29 cellular contexts compared by ENCODE assay signal in genomic region chr6:112321882-112322508, GRCh38. TPM values are rescaled to one million over a fixed set of nuclear protein-coding genes. Genes with fewer than 3 reads are reported as not detected.
DNase-seq lines count a peak whose midpoint lies in the region; ATAC-seq, FAIRE-seq and TF ChIP-seq lines count a peak whose summit lies in the region.
"Had no signal": no experiment of that assay in that cellular context is flagged by ENCODE, and none has a peak within 500 bp of the region (broad histone marks: within the 10 kb centered on the region; RNA-seq: fewer than 3 reads in every experiment).

No MANE protein-coding gene starts in this region.

- peaks cover 20% of the 10 kb centered on the region for H3K9me3 Mint-ChIP-seq in nephron progenitor cell
- H3K9me3 Mint-ChIP-seq: activated CD4-positive, alpha-beta memory T cell treated with anti-CD3 and anti-CD28 coated beads for 36 hours; activated naive CD4-positive, alpha-beta T cell treated with anti-CD3 and anti-CD28 coated beads, Interleukin-2, amount 50 U/mL, for 72 hours; activated T-helper 2 cell treated with anti-CD3 and anti-CD28 coated beads, Interferon-gamma antibody, Interleukin-2, Interleukin-4, amounts not matched to agents 10 μg/mL and 5 μg/mL and 100 μg/mL, durations not matched to agents 14 hours and 24 hours and 36 hours; stimulated activated naive CD8-positive, alpha-beta T cell treated with anti-CD3 and anti-CD28 coated beads, Interleukin-15, amount 100 ng/mL, for 72 hours; T-cell had no signal

- peaks cover 3% of the 10 kb centered on the region for H3K27me3 Mint-ChIP-seq in nephron progenitor cell (ENCODE audit: low read depth, poor library complexity)

- H3K4me3 Mint-ChIP-seq in nephron progenitor cell, result no peak overlapping the region
- H3K4me3 Mint-ChIP-seq: activated CD4-positive, alpha-beta memory T cell treated with anti-CD3 and anti-CD28 coated beads for 36 hours; H9; neural crest cell; stimulated activated naive CD8-positive, alpha-beta T cell treated with anti-CD3 and anti-CD28 coated beads, Interleukin-15, amount 100 ng/mL, for 72 hours; T-cell had no signal

- ATAC-seq in omental fat pad (ENCODE audit: low FRiP score), result peak; percentile 80
- ATAC-seq: activated naive CD4-positive, alpha-beta T cell treated with anti-CD3 and anti-CD28 coated beads, Interleukin-2, amount 50 U/mL, for 72 hours; stimulated activated naive CD8-positive, alpha-beta T cell treated with anti-CD3 and anti-CD28 coated beads, Interleukin-15, amount 100 ng/mL, for 72 hours; T-cell had no signal

- H3K4me1 Mint-ChIP-seq in nephron progenitor cell, result peaks cover 37% of the 10 kb centered on the region
- H3K4me1 Mint-ChIP-seq: stimulated activated naive CD8-positive, alpha-beta T cell treated with anti-CD3 and anti-CD28 coated beads, Interleukin-15, amount 100 ng/mL, for 72 hours; T-cell had no signal

- DNase-seq in amniotic epithelial cell (ENCODE audit: low read depth) (peak; percentile 65), fibroblast of peridontal ligament (ENCODE audit: extremely low read depth) (peak; percentile 41), omental fat pad (ENCODE audit: low spot score) (no peak), DMS53 treated with DMSO at 0.1 percent for 48 hours (lab: John Stamatoyannopoulos, UW; ENCODE audit: unreplicated experiment) (no peak), nephron progenitor cell (no peak)
- DNase-seq in activated CD8-positive, alpha-beta memory T cell treated with anti-CD3 and anti-CD28 coated beads, Interleukin-2, amount 50 U/mL, for 48 hours, result no peak
- DNase-seq: activated CD4-positive, alpha-beta memory T cell treated with anti-CD3 and anti-CD28 coated beads for 36 hours; activated CD4-positive, CD25-positive, alpha-beta regulatory T cell; DMS153; H9; head of caudate nucleus; KBM-7; MG63; NCI-H1105 treated with DMSO at 0.1 percent for 48 hours; NCI-H1930; NCI-H526 treated with DMSO at 0.1 percent for 48 hours; stimulated activated CD4-positive, alpha-beta T cell treated with anti-CD3 and anti-CD28 coated beads, Interleukin-1b, Interleukin-23, amount 100 ng/mL, for 48 hours; stimulated activated CD8-positive, alpha-beta memory T cell treated with anti-CD3 and anti-CD28 coated beads, Interleukin-4, amount 100 ng/mL, for 48 hours; stimulated activated naive CD8-positive, alpha-beta T cell treated with anti-CD3 and anti-CD28 coated beads, Interleukin-15, amount 100 ng/mL, for 72 hours; T-cell had no signal

- TF ChIP-seq CTCF in omental fat pad (IDR thresholded peaks at IDR 0.05) (no peak), nephron progenitor cell (IDR thresholded peaks at IDR 0.05) (no peak)

- peak; percentile 97 for FAIRE-seq in G401.6 (lab: Jason Lieb, UNC)

- no peak overlapping the region for H3K27ac Mint-ChIP-seq in nephron progenitor cell
- H3K27ac Mint-ChIP-seq: activated CD4-positive, alpha-beta memory T cell treated with anti-CD3 and anti-CD28 coated beads for 36 hours; activated naive CD4-positive, alpha-beta T cell treated with anti-CD3 and anti-CD28 coated beads, Interleukin-2, amount 50 U/mL, for 72 hours; activated T-helper 2 cell treated with anti-CD3 and anti-CD28 coated beads, Interferon-gamma antibody, Interleukin-2, Interleukin-4, amounts not matched to agents 10 μg/mL and 5 μg/mL and 100 μg/mL, durations not matched to agents 14 hours and 24 hours and 36 hours; H9; T-cell had no signal

- H3K36me3 Mint-ChIP-seq in nephron progenitor cell (ENCODE audit: low read depth), result no peaks in the 10 kb centered on the region
- H3K36me3 Mint-ChIP-seq: activated CD4-positive, alpha-beta memory T cell treated with anti-CD3 and anti-CD28 coated beads for 36 hours; activated naive CD4-positive, alpha-beta T cell treated with anti-CD3 and anti-CD28 coated beads, Interleukin-2, amount 50 U/mL, for 72 hours; T-cell had no signal

RNA-seq across cellular contexts. Expression of gene RFPL4B, which starts 25.1 kb away (rescaled TPM):
- total RNA-seq in omental fat pad, result under 1 TPM in 2 of 4 donors, not detected in 2; 0.19 to 0.25 TPM
- total RNA-seq: activated CD4-positive, alpha-beta memory T cell treated with anti-CD3 and anti-CD28 coated beads for 36 hours; activated naive CD4-positive, alpha-beta T cell treated with anti-CD3 and anti-CD28 coated beads, Interleukin-2, amount 50 U/mL, for 72 hours; activated T-helper 2 cell treated with anti-CD3 and anti-CD28 coated beads, Interferon-gamma antibody, Interleukin-2, Interleukin-4, amounts not matched to agents 10 μg/mL and 5 μg/mL and 100 μg/mL, durations not matched to agents 14 hours and 24 hours and 36 hours; ascending aorta; H9; HT-29; lung microvascular endothelial cell; mucosa of gallbladder; neural crest cell; T-cell; tibial nerve had no signal

Comparison
In these comparisons a context has a peak if more than half of its experiments do, and no peak if none do; other contexts are left out.
1. DNase-seq: peak in amniotic epithelial cell (single experiment) and fibroblast of peridontal ligament (single experiment); none in omental fat pad (single experiment), DMS53 treated with DMSO at 0.1 percent for 48 hours (single experiment), nephron progenitor cell (single experiment) and activated CD8-positive, alpha-beta memory T cell treated with anti-CD3 and anti-CD28 coated beads, Interleukin-2, amount 50 U/mL, for 48 hours (single experiment).